ENCODE assay signal across 1 cellular context in the genomic region with DNA sequence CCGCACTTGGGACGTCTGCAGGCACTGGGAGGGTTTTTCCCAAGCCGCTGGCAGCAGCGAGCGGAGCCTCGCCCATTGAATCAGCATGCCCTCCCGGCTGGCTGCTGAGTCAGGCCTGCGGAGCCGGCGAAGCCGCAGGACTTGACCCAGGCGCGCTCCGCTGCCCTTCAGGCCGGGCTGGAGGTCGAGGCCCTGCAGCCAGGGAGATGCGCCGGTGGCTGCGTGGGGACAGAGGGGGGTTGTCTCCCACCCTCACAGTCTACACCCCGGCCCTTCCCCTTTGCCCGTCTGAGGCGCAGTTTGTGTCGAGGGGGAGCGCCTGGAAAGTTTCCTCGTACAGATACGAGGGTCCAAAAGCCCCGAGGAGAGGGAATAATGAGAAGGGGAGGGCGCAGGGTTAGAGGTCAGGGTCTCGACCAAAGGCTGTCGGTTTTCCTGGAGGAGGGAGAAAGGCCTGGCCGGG.
A peak's percentile ranks its signal among the peaks of the same experiment; 100 is the strongest.
TF ChIP-seq lines count a peak whose summit lies in the region.

No MANE protein-coding gene starts in this region.

TF ChIP-seq in K562, 482 proteins besides CTCF, POLR2A, EP300 and RAD21 (continued from another document and continues in another):
- no peak for TF ChIP-seq RBM15 (IDR thresholded peaks at IDR 0.05; ENCODE audit: insufficient read depth, low read length)
- TF ChIP-seq MNT (conservative IDR thresholded peaks at IDR 0.05) = peak in 1 of 2 experiments; percentile 29; a peak in 1 of 4 replicates
- TF ChIP-seq HDAC3 (IDR thresholded peaks at IDR 0.05; ENCODE audit: borderline replicate concordance, partially characterized antibody) = no peak
- TF ChIP-seq SMAD2 (IDR thresholded peaks at IDR 0.05; ENCODE audit: low read depth, low read length) = no peak
- TF ChIP-seq CUX1 (CRISPR knock-in tag; IDR thresholded peaks at IDR 0.05) = 0 out of 2 replicates have a peak, but pooled peaks have one; percentile 11
- TF ChIP-seq, protein P1, sequence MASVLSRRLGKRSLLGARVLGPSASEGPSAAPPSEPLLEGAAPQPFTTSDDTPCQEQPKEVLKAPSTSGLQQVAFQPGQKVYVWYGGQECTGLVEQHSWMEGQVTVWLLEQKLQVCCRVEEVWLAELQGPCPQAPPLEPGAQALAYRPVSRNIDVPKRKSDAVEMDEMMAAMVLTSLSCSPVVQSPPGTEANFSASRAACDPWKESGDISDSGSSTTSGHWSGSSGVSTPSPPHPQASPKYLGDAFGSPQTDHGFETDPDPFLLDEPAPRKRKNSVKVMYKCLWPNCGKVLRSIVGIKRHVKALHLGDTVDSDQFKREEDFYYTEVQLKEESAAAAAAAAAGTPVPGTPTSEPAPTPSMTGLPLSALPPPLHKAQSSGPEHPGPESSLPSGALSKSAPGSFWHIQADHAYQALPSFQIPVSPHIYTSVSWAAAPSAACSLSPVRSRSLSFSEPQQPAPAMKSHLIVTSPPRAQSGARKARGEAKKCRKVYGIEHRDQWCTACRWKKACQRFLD (CRISPR knock-in tag; IDR thresholded peaks at IDR 0.05) = peak; percentile 73
- TF ChIP-seq PHF21A (IDR thresholded peaks at IDR 0.05; ENCODE audit: borderline replicate concordance, low read depth) = no peak
- no peak for TF ChIP-seq RBM17 (IDR thresholded peaks at IDR 0.05; ENCODE audit: borderline replicate concordance, low read depth, low read length)
- TF ChIP-seq COPS2 (conservative IDR thresholded peaks at IDR 0.05) = no peak
- peak; percentile 22 for TF ChIP-seq CCNT2 (IDR thresholded peaks at IDR 0.05; ENCODE audit: borderline replicate concordance, extremely low read depth, insufficient read length, low read depth, low read length)
- peak; percentile 69 for TF ChIP-seq NR2C1 (IDR thresholded peaks at IDR 0.05)
- TF ChIP-seq NR2C1 (tag; IDR thresholded peaks at IDR 0.05) = peak; percentile 71
- TF ChIP-seq ARID3A (IDR thresholded peaks at IDR 0.05; ENCODE audit: borderline replicate concordance, low read depth, low read length) = no peak
- 0 out of 2 replicates have a peak, but pooled peaks have one; percentile 28 for TF ChIP-seq DMBX1 (CRISPR knock-in tag; IDR thresholded peaks at IDR 0.05; ENCODE audit: borderline replicate concordance)
- peak in 2 of 3 experiments; percentile 20 to 58 for TF ChIP-seq YY1 (IDR thresholded peaks at IDR 0.05; ENCODE audit: borderline replicate concordance in 1 of 3, control insufficient read depth in 1 of 3, extremely low read depth in 1 of 3, insufficient read depth in 3 of 3, insufficient read length in 1 of 3, insufficient replicate concordance in 2 of 3, low read depth in 1 of 3, low read length in 2 of 3)
- 0 out of 2 replicates have a peak, but pooled peaks have one; percentile 28 for TF ChIP-seq FOXP1 (CRISPR knock-in tag; IDR thresholded peaks at IDR 0.05)
- TF ChIP-seq, protein P2, sequence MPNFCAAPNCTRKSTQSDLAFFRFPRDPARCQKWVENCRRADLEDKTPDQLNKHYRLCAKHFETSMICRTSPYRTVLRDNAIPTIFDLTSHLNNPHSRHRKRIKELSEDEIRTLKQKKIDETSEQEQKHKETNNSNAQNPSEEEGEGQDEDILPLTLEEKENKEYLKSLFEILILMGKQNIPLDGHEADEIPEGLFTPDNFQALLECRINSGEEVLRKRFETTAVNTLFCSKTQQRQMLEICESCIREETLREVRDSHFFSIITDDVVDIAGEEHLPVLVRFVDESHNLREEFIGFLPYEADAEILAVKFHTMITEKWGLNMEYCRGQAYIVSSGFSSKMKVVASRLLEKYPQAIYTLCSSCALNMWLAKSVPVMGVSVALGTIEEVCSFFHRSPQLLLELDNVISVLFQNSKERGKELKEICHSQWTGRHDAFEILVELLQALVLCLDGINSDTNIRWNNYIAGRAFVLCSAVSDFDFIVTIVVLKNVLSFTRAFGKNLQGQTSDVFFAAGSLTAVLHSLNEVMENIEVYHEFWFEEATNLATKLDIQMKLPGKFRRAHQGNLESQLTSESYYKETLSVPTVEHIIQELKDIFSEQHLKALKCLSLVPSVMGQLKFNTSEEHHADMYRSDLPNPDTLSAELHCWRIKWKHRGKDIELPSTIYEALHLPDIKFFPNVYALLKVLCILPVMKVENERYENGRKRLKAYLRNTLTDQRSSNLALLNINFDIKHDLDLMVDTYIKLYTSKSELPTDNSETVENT (CRISPR knock-in tag; IDR thresholded peaks at IDR 0.05) = peak; percentile 55; the same call in 1 of the 2 replicates
- peak; percentile 93; the same call in 1 of the 2 replicates for TF ChIP-seq ZFX (CRISPR knock-in tag; IDR thresholded peaks at IDR 0.05)
- TF ChIP-seq SIN3A (IDR thresholded peaks at IDR 0.05; ENCODE audit: borderline replicate concordance in 2 of 2, control insufficient read depth in 1 of 2, low read depth in 2 of 2, low read length in 2 of 2) = peak in 1 of 2 experiments; percentile 13; a peak in 1 of 4 replicates
- TF ChIP-seq KLF6 (CRISPR knock-in tag; IDR thresholded peaks at IDR 0.05; ENCODE audit: borderline replicate concordance) = no peak
- peak; percentile 33; the same call in 1 of the 2 replicates for TF ChIP-seq PHF8 (IDR thresholded peaks at IDR 0.05; ENCODE audit: borderline replicate concordance, low read length)
- TF ChIP-seq NR4A1 (CRISPR knock-in tag; IDR thresholded peaks at IDR 0.05) = no peak
- 0 out of 2 replicates have a peak, but pooled peaks have one; percentile 55 for TF ChIP-seq NR4A1 (tag; IDR thresholded peaks at IDR 0.05)
- peak; percentile 13; the same call in 1 of the 2 replicates for TF ChIP-seq NCOR1 (IDR thresholded peaks at IDR 0.05)
- 0 out of 2 replicates have a peak, but pooled peaks have one; percentile 35 for TF ChIP-seq ERF (CRISPR knock-in tag; IDR thresholded peaks at IDR 0.05)
- peak; percentile 69 for TF ChIP-seq KDM5B (IDR thresholded peaks at IDR 0.05; ENCODE audit: insufficient replicate concordance, low read depth, low read length)
- no peak for TF ChIP-seq TCF7 (IDR thresholded peaks at IDR 0.05; ENCODE audit: borderline replicate concordance)
- TF ChIP-seq ZNF347 (CRISPR knock-in tag; IDR thresholded peaks at IDR 0.05; ENCODE audit: low read depth) = no peak
- no peak for TF ChIP-seq ZBTB12 (CRISPR knock-in tag; IDR thresholded peaks at IDR 0.05)
- peak; percentile 87 for TF ChIP-seq POLR2G (IDR thresholded peaks at IDR 0.05; ENCODE audit: low read depth, low read length)
- 0 out of 2 replicates have a peak, but pooled peaks have one; percentile 7 for TF ChIP-seq SOX6 (IDR thresholded peaks at IDR 0.05)
- TF ChIP-seq C11orf30 (IDR thresholded peaks at IDR 0.05; ENCODE audit: low read depth) = peak; percentile 88
- no peak for TF ChIP-seq KAT8 (IDR thresholded peaks at IDR 0.05; ENCODE audit: low read depth)
- peak; percentile 46; the same call in 1 of the 2 replicates for TF ChIP-seq ZNF175 (CRISPR knock-in tag; IDR thresholded peaks at IDR 0.05; ENCODE audit: low read depth)
- TF ChIP-seq NFIX (CRISPR knock-in tag; IDR thresholded peaks at IDR 0.05; ENCODE audit: low read depth) = no peak
- peak; percentile 81 for TF ChIP-seq NFE2 (IDR thresholded peaks at IDR 0.05; ENCODE audit: low read depth)
- peak; percentile 61; the same call in 1 of the 2 replicates for TF ChIP-seq BACH1 (tag; IDR thresholded peaks at IDR 0.05)
